Comparison of ENCODE assay signal across 8 cellular contexts in the genomic region with DNA sequence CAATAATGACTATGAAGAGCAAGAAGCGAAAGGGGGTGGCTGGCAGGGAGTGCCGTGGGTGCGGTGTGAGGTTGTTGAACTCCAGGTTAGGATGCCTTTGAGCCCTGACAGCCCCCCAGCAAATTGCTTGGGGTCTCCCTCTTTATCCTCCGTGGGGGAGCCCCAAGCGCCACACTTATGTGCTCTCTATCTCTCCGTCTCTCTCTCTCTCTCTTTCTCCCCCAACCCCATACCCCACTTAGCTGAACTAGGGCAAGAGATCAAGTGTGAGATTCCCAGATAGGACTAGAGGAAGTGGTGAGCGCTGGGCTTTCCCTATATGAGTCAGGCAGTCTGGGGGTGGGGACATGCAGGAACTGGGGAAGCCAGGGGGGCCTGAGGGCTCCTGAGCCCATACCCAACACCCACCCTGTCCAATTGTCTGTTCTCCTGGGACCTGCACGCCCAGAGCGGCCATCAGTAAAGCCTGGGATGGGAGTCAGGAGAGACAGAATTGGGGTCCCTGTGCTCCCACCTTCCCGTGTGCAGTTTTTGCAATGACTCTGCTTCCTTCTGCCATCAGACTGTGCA. TPM values are rescaled to one million over a fixed set of nuclear protein-coding genes. Genes with fewer than 3 reads are reported as not detected.
DNase-seq lines count a peak whose midpoint lies in the region; ATAC-seq, FAIRE-seq and TF ChIP-seq lines count a peak whose summit lies in the region.

No MANE protein-coding gene starts in this region.

- peaks cover 47 to 79% (median 62%) of the 10 kb centered on the region in 3 donors for H3K4me1 Mint-ChIP-seq in T-cell

- ATAC-seq in T-cell (replicated peaks in 1 of 4): peak; percentile 74 to 80 (median 77)
- ATAC-seq in HG03280 (IDR thresholded peaks at IDR 0.05; ENCODE audit: unreplicated experiment): no peak
- ATAC-seq in GM18873 (IDR thresholded peaks at IDR 0.05; ENCODE audit: low FRiP score, unreplicated experiment): no peak

- H3K27me3 Mint-ChIP-seq in T-cell: no peaks in the 10 kb centered on the region

- H3K9ac ChIP-seq in mucosa of rectum (ENCODE audit: low read depth in 1 of 2, low read length in 2 of 2): peak overlapping the region; percentile 2 to 70

- no peaks in the 10 kb centered on the region for H3K9me3 Mint-ChIP-seq in T-cell

- TF ChIP-seq CTCF in AG10803 (conservative IDR thresholded peaks at IDR 0.05; ENCODE audit: low read length): no peak

- H3K27ac ChIP-seq in mucosa of rectum (ENCODE audit: low read depth in 2 of 2, low read length in 2 of 2): peak overlapping the region; percentile 88 to 91

- CTCF ChIA-PET in T-cell (lab: Charles Lee): no interaction called here

- TF ChIP-seq POLR2A in H54 (IDR thresholded peaks at IDR 0.05; ENCODE audit: low read depth, low read length): no peak

- H3K36me3 ChIP-seq in mucosa of rectum (ENCODE audit: control insufficient read depth in 2 of 2, insufficient read depth in 2 of 2, low read length in 2 of 2): peaks cover 4 to 13% of the 10 kb centered on the region in 2 donors

- H3K4me3 ChIP-seq in AG10803 (ENCODE audit: low read length) (no peak overlapping the region), mucosa of rectum (ENCODE audit: low read length in 2 of 2) (peak overlapping the region in 1 of 2 donors; percentile 37)

- H3K4me3 Mint-ChIP-seq in T-cell: peak overlapping the region; percentile 51 to 71 (median 52)

- H3K27me3 ChIP-seq in mucosa of rectum (ENCODE audit: control insufficient read depth in 2 of 2, insufficient read depth in 2 of 2, low read length in 2 of 2): no peaks in the 10 kb centered on the region

- peaks cover 66 to 79% of the 10 kb centered on the region in 2 donors for H3K4me1 ChIP-seq in mucosa of rectum (ENCODE audit: control insufficient read depth in 2 of 2, insufficient read depth in 2 of 2, low read length in 2 of 2)

- FAIRE-seq in H54 (lab: Jason Lieb, UNC): no peak

- no peaks in the 10 kb centered on the region for H3K9me3 ChIP-seq in mucosa of rectum (ENCODE audit: control insufficient read depth in 2 of 2, low read length in 2 of 2)

- POLR2A ChIA-PET in T-cell (lab: Charles Lee): interaction anchor here in 1 of 2 donors (0.6 to 1.3 kb wide), 4 partner anchors 7 to 14 kb away, joined by 3 to 10 read pairs (median 6); no protein-coding TSS in a partner anchor

- H3K27ac Mint-ChIP-seq in T-cell: peak overlapping the region; percentile 87 to 90

- DNase-seq in AG10803 (ENCODE audit: low read depth) (peak; percentile 34), H54 (ENCODE audit: insufficient read length, low spot score) (peak; percentile 61), T-cell (peak in 32 of 34 experiments; percentile 32 to 71 (median 55)), astrocyte of the hippocampus (ENCODE audit: low read depth, low spot score) (peak; percentile 73), NCI-H345 treated with DMSO at 0.1 percent for 48 hours (lab: John Stamatoyannopoulos, UW; ENCODE audit: unreplicated experiment) (no peak)

- peaks cover 18% of the 10 kb centered on the region for H3K36me3 Mint-ChIP-seq in T-cell

RNA-seq across cellular contexts. Expression of gene EFHD2, which starts 7.8 kb away (rescaled TPM):
- total RNA-seq in T-cell: 100 to 1,000 TPM in 1 of 5 donors, 10 to 100 TPM in 4; 49.1 to 125 (median 63.6) TPM

RNA-seq across cellular contexts. Expression of gene CTRC, which starts 20.8 kb away (rescaled TPM):
- 1 to 10 TPM; 1.0 to 4.0 (median 3.6) TPM for total RNA-seq in T-cell

RNA-seq across cellular contexts. Expression of gene CELA2A, which starts 39.1 kb away (rescaled TPM):
- total RNA-seq in T-cell: 1 to 10 TPM in 3 of 5 donors, not detected in 2; 1.3 to 1.8 (median 1.5) TPM

RNA-seq across cellular contexts. Expression of gene CELA2B, which starts 58.5 kb away (rescaled TPM):
- total RNA-seq in T-cell: under 1 TPM in 2 of 5 donors, not detected in 3; 0.30 to 0.41 TPM

Comparison
In these comparisons a context has a peak if more than half of its experiments do, and no peak if none do; other contexts are left out.
1. ATAC-seq: peak in T-cell (4 of 4); none in HG03280 (single experiment) and GM18873 (single experiment).